11 cellular contexts compared by ENCODE assay signal in genomic region chr6:142851601-142852000, GRCh38.
A peak's percentile ranks its signal among the peaks of the same experiment; 100 is the strongest.
DNase-seq lines count a peak whose midpoint lies in the region; ATAC-seq, FAIRE-seq and TF ChIP-seq lines count a peak whose summit lies in the region.
"Had no signal": no experiment of that assay in that cellular context is flagged by ENCODE, and none has a peak within 500 bp of the region (broad histone marks: within the 10 kb centered on the region; RNA-seq: fewer than 3 reads in every experiment).

No MANE protein-coding gene starts in this region.

- H3K27me3 ChIP-seq in GM12878 (replicated peaks in 1 of 2; ENCODE audit: control insufficient read depth in 2 of 2, insufficient read depth in 2 of 2, low read length in 1 of 2) (no peaks in the 10 kb centered on the region), sigmoid colon (no peaks in the 10 kb centered on the region), transverse colon (no peaks in the 10 kb centered on the region)

- CTCF ChIA-PET in GM12878 (lab: Yijun Ruan, JAX) = interaction anchor here (0.6 to 1.4 kb wide), 3 partner anchors 12 to 34 kb away, joined by 3 to 4 read pairs (median 3); no protein-coding TSS in a partner anchor

- SMC1A ChIA-PET in GM12878 (lab: Charles Lee; ENCODE audit: uncharacterized antibody, unreplicated experiment) = interaction anchor here (1.0 to 11.4 kb wide), 10 partner anchors 9 to 103 kb away, joined by 3 to 213 read pairs (median 8); no protein-coding TSS in a partner anchor

- DNase-seq in NCI-H524 (lab: John Stamatoyannopoulos, UW) (peak; percentile 58 to 80), GM12878 (ENCODE audit: low read depth, low spot score) (peak; percentile 41), sigmoid colon (no peak), transverse colon (no peak), NCI-H526 (lab: John Stamatoyannopoulos, UW) (no peak)
- DNase-seq: NCI-H2107, right cardiac atrium had no signal

- FAIRE-seq in G401.6 (lab: Jason Lieb, UNC) (peak; percentile 3), GM12878 (lab: Jason Lieb, UNC) (no peak)
- FAIRE-seq: D721Med, HTR-8/SVneo had no signal

- H3K27ac ChIP-seq in GM12878 (ENCODE audit: control insufficient read depth, insufficient read depth) (peak overlapping the region; percentile 98), sigmoid colon (peak overlapping the region in 3 of 4 donors; percentile 27 to 43 (median 38)), transverse colon (peak overlapping the region in 2 of 4 donors; percentile 1 to 24)

- no peak for TF ChIP-seq CTCF in GM12878 (IDR thresholded peaks at IDR 0.05 in 2 of 3, conservative IDR thresholded peaks at IDR 0.05 in 1 of 3; ENCODE audit: control insufficient read depth in 2 of 3, extremely low read depth in 1 of 3, insufficient read depth in 1 of 3, low read depth in 3 of 3, low read length in 3 of 3)
- TF ChIP-seq CTCF in sigmoid colon (IDR thresholded peaks at IDR 0.05) = no peak
- TF ChIP-seq CTCF in transverse colon (IDR thresholded peaks at IDR 0.05) = no peak

- intact Hi-C loops in GM12878 (cut with micrococcal nuclease; ENCODE audit: unreplicated experiment) = loop anchor here (2.0 to 5.0 kb wide), 2 partner anchors 61 to 576 kb away; no protein-coding TSS in a partner anchor
- intact Hi-C loops in sigmoid colon (cut with DNase I) = no loop called here
- intact Hi-C loops in transverse colon (cut with DNase I; ENCODE audit: low total_unique reads) = loop anchor here (5.0 kb wide), 1 partner anchor 76 kb away; no protein-coding TSS in a partner anchor

- H3K4me3 ChIP-seq in GM12878 = no peak overlapping the region
- H3K4me3 ChIP-seq in sigmoid colon = no peak overlapping the region
- no peak overlapping the region for H3K4me3 ChIP-seq in transverse colon

- H3K36me3 ChIP-seq in GM12878 (ENCODE audit: control insufficient read depth in 2 of 2, insufficient read depth in 2 of 2, low read length in 1 of 2) = no peaks in the 10 kb centered on the region; a peak in 1 of 4 replicates
- H3K36me3 ChIP-seq in sigmoid colon = no peaks in the 10 kb centered on the region
- H3K36me3 ChIP-seq in transverse colon = no peaks in the 10 kb centered on the region

- H3K4me1 ChIP-seq in GM12878 (ENCODE audit: control insufficient read depth, insufficient read depth, low read length) (peaks cover 95% of the 10 kb centered on the region), sigmoid colon (peaks cover 0 to 58% (median 21%) of the 10 kb centered on the region in 4 donors), transverse colon (peaks cover 19 to 85% (median 32%) of the 10 kb centered on the region in 4 donors)

- no peak for TF ChIP-seq POLR2A in GM12878 (IDR thresholded peaks at IDR 0.05; ENCODE audit: low read depth, low read length)
- TF ChIP-seq POLR2A in sigmoid colon (IDR thresholded peaks at IDR 0.05) = no peak
- TF ChIP-seq POLR2A in transverse colon (IDR thresholded peaks at IDR 0.05) = no peak

- no peak for TF ChIP-seq RAD21 in GM12878 (IDR thresholded peaks at IDR 0.05; ENCODE audit: insufficient read depth, low read depth, low read length)

- no peak overlapping the region for H2AFZ ChIP-seq in GM12878 (ENCODE audit: control insufficient read depth, low read depth, low read length)

- H3K9me3 ChIP-seq in GM12878 (replicated peaks; ENCODE audit: control insufficient read depth, insufficient read depth, low read length) = no peaks in the 10 kb centered on the region
- H3K9me3 ChIP-seq in sigmoid colon = no peaks in the 10 kb centered on the region
- H3K9me3 ChIP-seq in transverse colon = no peaks in the 10 kb centered on the region

- ATAC-seq in GM12878 (peak; percentile 33), HG03025 (IDR thresholded peaks at IDR 0.05; ENCODE audit: low FRiP score, unreplicated experiment) (no peak)
- ATAC-seq: right cardiac atrium had no signal

- POLR2A ChIA-PET in GM12878 (lab: Charles Lee) = interaction anchor here (0.7 to 7.9 kb wide), 5 partner anchors 9 to 33 kb away, joined by 3 to 78 read pairs (median 4); no protein-coding TSS in a partner anchor

- 2% methylated on average over 2 of the region's 2 CpGs for WGBS in GM12878 (ENCODE audit: insufficient coverage, insufficient replicate concordance, low lambda C conversion rate, missing lambda C conversion rate)
- WGBS in sigmoid colon, 2 donors = 19 to 56% methylated on average over 2 of the region's 2 CpGs
- WGBS in transverse colon (ENCODE audit: low coverage in 1 of 2), 2 donors = 17 to 25% methylated on average over 2 of the region's 2 CpGs

- RAD21 ChIA-PET in GM12878 (lab: Charles Lee; ENCODE audit: unreplicated experiment) = interaction anchor here (1.5 to 10.3 kb wide), 8 partner anchors 12 to 175 kb away, joined by 4 to 150 read pairs (median 30); no protein-coding TSS in a partner anchor

- no peaks in the 10 kb centered on the region for H4K20me1 ChIP-seq in GM12878 (ENCODE audit: control insufficient read depth, insufficient read depth)

- in situ Hi-C loops in GM12878 (cut with MboI) (no loop called here), transverse colon (cut with MboI; ENCODE audit: low pct_ligation_motif_present in 1 of 4, low pct_unique_long_range_greater_than_20kb in 1 of 4, low sequenced_read_pairs in 3 of 4) (no loop called here)

- TF ChIP-seq EP300 in GM12878 (IDR thresholded peaks at IDR 0.05; ENCODE audit: borderline replicate concordance in 1 of 2, control insufficient read depth in 1 of 2, low read depth in 2 of 2, low read length in 2 of 2) (peak in 1 of 2 experiments; percentile 62; a peak in 2 of 4 replicates), sigmoid colon (IDR thresholded peaks at IDR 0.05) (no peak), transverse colon (IDR thresholded peaks at IDR 0.05; ENCODE audit: low read depth) (no peak)

- H3K9ac ChIP-seq in GM12878 (ENCODE audit: control insufficient read depth, insufficient read depth, low read length) = peak overlapping the region; percentile 1; the same call in 1 of the 2 replicates

- no TSS peak for BruUV-seq in GM12878 (replicated peaks; lab: Mats Ljungman, UMichigan)

- H3K79me2 ChIP-seq in GM12878 (ENCODE audit: control insufficient read depth, insufficient read depth, low read length) = peaks cover 93% of the 10 kb centered on the region

- H3K4me2 ChIP-seq in GM12878 (ENCODE audit: control insufficient read depth, insufficient read depth) = peak overlapping the region; percentile 49; the same call in 1 of the 2 replicates

TF ChIP-seq in GM12878, 131 proteins besides CTCF, POLR2A, EP300 and RAD21 (continues in another document):
- TF ChIP-seq CUX1 (IDR thresholded peaks at IDR 0.05; ENCODE audit: insufficient replicate concordance, low read depth, low read length) (no peak), FOXM1 (IDR thresholded peaks at IDR 0.05; ENCODE audit: low read depth, low read length) (0 out of 2 replicates have a peak, but pooled peaks have one; percentile 15), KAT2A (conservative IDR thresholded peaks at IDR 0.05; ENCODE audit: control insufficient read depth, low read depth, low read length) (no peak), ATF3 (IDR thresholded peaks at IDR 0.05; ENCODE audit: borderline replicate concordance, extremely low read depth, low read depth, low read length) (no peak), IRF3 (IDR thresholded peaks at IDR 0.05) (no peak), RUNX3 (IDR thresholded peaks at IDR 0.05; ENCODE audit: low read length) (peak; percentile 13; the same call in 1 of the 2 replicates), NFIC (IDR thresholded peaks at IDR 0.05; ENCODE audit: low read depth, low read length) (peak; percentile 55)

Comparison
In these comparisons a context has a peak if more than half of its experiments do, and no peak if none do; other contexts are left out.
1. DNase-seq: peak in NCI-H524 (2 of 2) and GM12878 (single experiment); none in sigmoid colon (single experiment), transverse colon (single experiment) and NCI-H526 (0 of 2).